ENCODE assay signal across 21 cellular contexts in the genomic region with DNA sequence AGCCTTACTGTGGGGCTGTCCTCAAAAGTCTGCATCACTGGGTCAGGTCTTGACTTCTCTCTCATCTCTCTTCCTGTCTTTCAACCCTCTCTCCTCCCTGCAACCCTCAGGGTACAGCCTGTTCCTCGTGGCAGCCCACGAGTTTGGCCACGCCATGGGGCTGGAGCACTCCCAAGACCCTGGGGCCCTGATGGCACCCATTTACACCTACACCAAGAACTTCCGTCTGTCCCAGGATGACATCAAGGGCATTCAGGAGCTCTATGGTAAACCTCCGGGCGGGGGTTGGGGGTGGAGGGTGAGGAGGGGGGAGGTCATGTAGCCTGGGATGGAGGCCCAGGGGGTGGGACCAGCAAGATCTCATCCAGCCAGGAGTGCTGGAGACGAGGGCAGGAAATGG. TPM values are rescaled to one million over a fixed set of nuclear protein-coding genes. Genes with fewer than 3 reads are reported as not detected.
"Had no signal": no experiment of that assay in that cellular context is flagged by ENCODE, and none has a peak within 500 bp of the region (broad histone marks: within the 10 kb centered on the region; RNA-seq: fewer than 3 reads in every experiment).

No MANE protein-coding gene starts in this region.

- ATAC-seq: activated CD8-positive, alpha-beta T cell treated with anti-CD3 and anti-CD28 coated beads, Interleukin-2, amount 10 ng/mL, durations not matched to agents 7 days and 5 days; activated naive CD8-positive, alpha-beta T cell treated with anti-CD3 and anti-CD28 coated beads, Interleukin-2, amount 50 U/mL, for 24 hours; natural killer cell treated with Interleukin-12 subunit alpha and Interleukin-12 subunit beta and Interleukin-15 and Interleukin-18, amount 100 ng/mL, for 72 hours had no signal

- H3K27ac Mint-ChIP-seq: activated B cell treated with CpG ODN at 0.5 μM for 24 hours; activated CD4-positive, alpha-beta T cell treated with anti-CD3 and anti-CD28 coated beads, Interleukin-2, amount 10 ng/mL, durations not matched to agents 24 days and 14 days; activated CD8-positive, alpha-beta T cell treated with anti-CD3 and anti-CD28 coated beads, Interleukin-2, amount 10 ng/mL, durations not matched to agents 7 days and 5 days; activated naive CD4-positive, alpha-beta T cell treated with anti-CD3 and anti-CD28 coated beads, Interleukin-2, amount 10 ng/mL, durations not matched to agents 7 days and 5 days; activated naive CD8-positive, alpha-beta T cell treated with anti-CD3 and anti-CD28 coated beads, Interleukin-2, amount 50 U/mL, for 24 hours; memory B cell; natural killer cell treated with Interleukin-12 subunit alpha and Interleukin-12 subunit beta and Interleukin-15 and Interleukin-18, amount 100 ng/mL, for 72 hours; T-helper 2 cell treated with Interferon-gamma antibody and Interleukin-4, amounts not matched to agents 5 μg/mL and 100 μg/mL, for 36 hours had no signal

- H3K9me3 Mint-ChIP-seq: activated B cell treated with CpG ODN at 0.5 μM for 24 hours; activated CD4-positive, alpha-beta T cell treated with anti-CD3 and anti-CD28 coated beads, Interleukin-2, amount 10 ng/mL, durations not matched to agents 24 days and 14 days; activated naive CD4-positive, alpha-beta T cell treated with anti-CD3 and anti-CD28 coated beads, Interleukin-2, amount 10 ng/mL, durations not matched to agents 7 days and 5 days; activated naive CD8-positive, alpha-beta T cell treated with anti-CD3 and anti-CD28 coated beads, Interleukin-2, amount 50 U/mL, for 24 hours; memory B cell; natural killer cell treated with Interleukin-12 subunit alpha and Interleukin-12 subunit beta and Interleukin-15 and Interleukin-18, amount 100 ng/mL, for 72 hours; T-helper 2 cell treated with Interferon-gamma antibody and Interleukin-4, amounts not matched to agents 5 μg/mL and 100 μg/mL, for 36 hours had no signal

- DNase-seq: activated B cell treated with CpG ODN at 0.5 μM for 24 hours; activated CD4-positive, alpha-beta T cell treated with anti-CD3 and anti-CD28 coated beads, Interleukin-2, amount 10 ng/mL, durations not matched to agents 24 days and 14 days; activated CD8-positive, alpha-beta memory T cell treated with anti-CD3 and anti-CD28 coated beads, Interleukin-2, amount 50 U/mL, for 4 hours; activated CD8-positive, alpha-beta T cell treated with anti-CD3 and anti-CD28 coated beads, Interleukin-2, amount 10 ng/mL, durations not matched to agents 7 days and 5 days; activated effector memory CD4-positive, alpha-beta T cell treated with Interleukin-2 at 50 U/mL for 16 hours; activated naive CD4-positive, alpha-beta T cell treated with anti-CD3 and anti-CD28 coated beads, Interleukin-2, amount 10 ng/mL, durations not matched to agents 7 days and 5 days; activated naive CD8-positive, alpha-beta T cell treated with anti-CD3 and anti-CD28 coated beads, Interleukin-2, amount 50 U/mL, for 24 hours; anterior cingulate cortex; brain microvascular endothelial cell; effector CD8-positive, alpha-beta T cell; foreskin fibroblast; glutamatergic neuron; hippocampal formation; SK-N-SH; stimulated activated CD4-positive, alpha-beta T cell treated with anti-CD3 and anti-CD28 coated beads, Interleukin-1b, Interleukin-23, amount 100 ng/mL, for 48 hours; stimulated activated naive CD4-positive, alpha-beta T cell treated with Interleukin-2 at 50 U/mL for 16 hours had no signal

- H3K27me3 ChIP-seq: brain microvascular endothelial cell, tibial nerve had no signal

- H3K4me3 Mint-ChIP-seq: activated B cell treated with CpG ODN at 0.5 μM for 24 hours; activated CD4-positive, alpha-beta T cell treated with anti-CD3 and anti-CD28 coated beads, Interleukin-2, amount 10 ng/mL, durations not matched to agents 24 days and 14 days; activated CD8-positive, alpha-beta T cell treated with anti-CD3 and anti-CD28 coated beads, Interleukin-2, amount 10 ng/mL, durations not matched to agents 7 days and 5 days; activated naive CD4-positive, alpha-beta T cell treated with anti-CD3 and anti-CD28 coated beads, Interleukin-2, amount 10 ng/mL, durations not matched to agents 7 days and 5 days; activated naive CD8-positive, alpha-beta T cell treated with anti-CD3 and anti-CD28 coated beads, Interleukin-2, amount 50 U/mL, for 24 hours; memory B cell; natural killer cell treated with Interleukin-12 subunit alpha and Interleukin-12 subunit beta and Interleukin-15 and Interleukin-18, amount 100 ng/mL, for 72 hours; T-helper 2 cell treated with Interferon-gamma antibody and Interleukin-4, amounts not matched to agents 5 μg/mL and 100 μg/mL, for 36 hours had no signal

- H3K4me2 ChIP-seq: SK-N-SH had no signal

- H3K36me3 ChIP-seq: neutrophil had no signal

- H3K4me3 ChIP-seq: tibial nerve had no signal

- H3K27ac ChIP-seq: brain microvascular endothelial cell, neutrophil had no signal

- H3K36me3 Mint-ChIP-seq: activated naive CD4-positive, alpha-beta T cell treated with anti-CD3 and anti-CD28 coated beads, Interleukin-2, amount 10 ng/mL, durations not matched to agents 7 days and 5 days; memory B cell; natural killer cell treated with Interleukin-12 subunit alpha and Interleukin-12 subunit beta and Interleukin-15 and Interleukin-18, amount 100 ng/mL, for 72 hours had no signal

- H3K9me3 ChIP-seq: neutrophil, SK-N-SH, tibial nerve had no signal

- H3K4me1 Mint-ChIP-seq: activated B cell treated with CpG ODN at 0.5 μM for 24 hours; activated CD4-positive, alpha-beta T cell treated with anti-CD3 and anti-CD28 coated beads, Interleukin-2, amount 10 ng/mL, durations not matched to agents 24 days and 14 days; activated naive CD4-positive, alpha-beta T cell treated with anti-CD3 and anti-CD28 coated beads, Interleukin-2, amount 10 ng/mL, durations not matched to agents 7 days and 5 days; activated naive CD8-positive, alpha-beta T cell treated with anti-CD3 and anti-CD28 coated beads, Interleukin-2, amount 50 U/mL, for 24 hours; memory B cell had no signal

RNA-seq across cellular contexts. Expression of a gene that starts 12.7 kb away (rescaled TPM):
- total RNA-seq: activated B cell treated with CpG ODN at 0.5 μM for 24 hours; activated CD4-positive, alpha-beta T cell treated with anti-CD3 and anti-CD28 coated beads, Interleukin-2, amount 10 ng/mL, durations not matched to agents 24 days and 14 days; activated CD8-positive, alpha-beta T cell treated with anti-CD3 and anti-CD28 coated beads, Interleukin-2, amount 10 ng/mL, durations not matched to agents 7 days and 5 days; natural killer cell treated with Interleukin-12 subunit alpha and Interleukin-12 subunit beta and Interleukin-15 and Interleukin-18, amount 100 ng/mL, for 72 hours had no signal
